Comparison of ENCODE assay signal across 19 cellular contexts in the genomic region with DNA sequence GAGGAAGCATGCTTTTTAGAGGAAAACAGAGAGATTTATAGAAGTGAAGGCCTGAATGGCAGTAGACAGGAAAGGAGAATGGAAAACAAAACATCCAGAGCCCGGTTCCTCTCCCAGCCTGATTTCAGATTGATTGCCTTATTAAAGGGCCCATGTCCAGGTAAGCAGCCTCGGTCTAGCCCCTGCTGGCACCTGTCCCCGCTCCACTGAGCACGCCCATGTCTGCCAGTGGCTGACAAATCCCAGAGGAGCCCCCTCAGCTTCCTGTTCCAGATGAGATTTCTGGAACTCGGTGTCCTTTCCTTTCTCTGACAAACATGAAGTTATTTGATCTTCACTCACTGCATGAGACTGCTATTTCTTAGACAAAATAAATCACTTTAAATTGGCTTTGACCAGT.
DNase-seq lines count a peak whose midpoint lies in the region; ATAC-seq and TF ChIP-seq lines count a peak whose summit lies in the region.
"Had no signal": no experiment of that assay in that cellular context is flagged by ENCODE, and none has a peak within 500 bp of the region (broad histone marks: within the 10 kb centered on the region; RNA-seq: fewer than 3 reads in every experiment).

No MANE protein-coding gene starts in this region.

- no peaks in the 10 kb centered on the region for H3K9me3 ChIP-seq in left ventricle myocardium inferior (replicated peaks)
- H3K9me3 ChIP-seq: pancreas, SJCRH30 had no signal

- no peak overlapping the region for H3K27ac ChIP-seq in left ventricle myocardium inferior (replicated peaks)
- H3K27ac ChIP-seq: SJCRH30 had no signal

- H3K27me3 ChIP-seq in left ventricle myocardium inferior (ENCODE audit: low read depth): no peaks in the 10 kb centered on the region
- H3K27me3 ChIP-seq: pancreas, SJCRH30 had no signal

- H3K4me1 Mint-ChIP-seq in nephron: peaks cover 17% of the 10 kb centered on the region
- H3K4me1 Mint-ChIP-seq: activated CD8-positive, alpha-beta memory T cell treated with anti-CD3 and anti-CD28 coated beads, Interleukin-2, amount 10 ng/mL, durations not matched to agents 7 days and 5 days; stimulated activated naive B cell treated with anti-CD40 and anti-IgM and Interleukin-4, amounts not matched to agents 10 μg/mL and 1 μg/mL and 100 μg/mL, for 72 hours had no signal

- TF ChIP-seq CTCF in left ventricle myocardium inferior (IDR thresholded peaks at IDR 0.05; ENCODE audit: borderline replicate concordance) (no peak), nephron (IDR thresholded peaks at IDR 0.05; ENCODE audit: unreplicated experiment in 3 of 3) (no peak)

- DNase-seq in left ventricle myocardium superior: peak; percentile 41
- DNase-seq in left ventricle myocardium inferior: no peak
- peak; percentile 97 for DNase-seq in NCI-H524 treated with DMSO at 0.1 percent for 48 hours (lab: John Stamatoyannopoulos, UW)
- DNase-seq: activated CD4-positive, CD25-positive, alpha-beta regulatory T cell treated with anti-CD3 and anti-CD28 coated beads, Interleukin-2, amount 50 U/mL, for 72 hours; activated CD8-positive, alpha-beta memory T cell treated with anti-CD3 and anti-CD28 coated beads, Interleukin-2, amount 10 ng/mL, durations not matched to agents 7 days and 5 days; activated effector memory CD4-positive, alpha-beta T cell treated with anti-CD3 and anti-CD28 coated beads, Interleukin-2, amount 50 U/mL, for 16 hours; foreskin melanocyte; HFFc6; KG1; NCI-H2171; SJCRH30; stimulated activated naive B cell treated with anti-CD40 and anti-IgM and Interleukin-4, amounts not matched to agents 10 μg/mL and 1 μg/mL and 100 μg/mL, for 72 hours had no signal

- intact Hi-C loops in left ventricle myocardium superior (cut with micrococcal nuclease) (no loop called here), left ventricle myocardium inferior (cut with micrococcal nuclease) (no loop called here)

- H3K9me3 Mint-ChIP-seq in nephron: peaks cover 3% of the 10 kb centered on the region

- no peaks in the 10 kb centered on the region for H3K36me3 ChIP-seq in left ventricle myocardium inferior
- H3K36me3 ChIP-seq: pancreas, SJCRH30 had no signal

- no peak overlapping the region for H3K4me3 ChIP-seq in left ventricle myocardium inferior
- H3K4me3 ChIP-seq: coronary artery, pancreas, SJCRH30 had no signal

- peak overlapping the region; percentile 89 to 94 (median 90) for H3K27ac Mint-ChIP-seq in nephron
- H3K27ac Mint-ChIP-seq: activated CD8-positive, alpha-beta memory T cell treated with anti-CD3 and anti-CD28 coated beads, Interleukin-2, amount 10 ng/mL, durations not matched to agents 7 days and 5 days; HFFc6; stimulated activated naive B cell treated with anti-CD40 and anti-IgM and Interleukin-4, amounts not matched to agents 10 μg/mL and 1 μg/mL and 100 μg/mL, for 72 hours had no signal

- peaks cover 5% of the 10 kb centered on the region for H3K27me3 Mint-ChIP-seq in nephron (ENCODE audit: low read depth)
- H3K27me3 Mint-ChIP-seq: activated CD8-positive, alpha-beta memory T cell treated with anti-CD3 and anti-CD28 coated beads, Interleukin-2, amount 10 ng/mL, durations not matched to agents 7 days and 5 days; stimulated activated naive B cell treated with anti-CD40 and anti-IgM and Interleukin-4, amounts not matched to agents 10 μg/mL and 1 μg/mL and 100 μg/mL, for 72 hours had no signal

- H3K36me3 Mint-ChIP-seq in nephron (ENCODE audit: low read depth): peaks cover 3% of the 10 kb centered on the region
- H3K36me3 Mint-ChIP-seq: activated CD8-positive, alpha-beta memory T cell treated with anti-CD3 and anti-CD28 coated beads, Interleukin-2, amount 10 ng/mL, durations not matched to agents 7 days and 5 days; stimulated activated naive B cell treated with anti-CD40 and anti-IgM and Interleukin-4, amounts not matched to agents 10 μg/mL and 1 μg/mL and 100 μg/mL, for 72 hours had no signal

- ATAC-seq in left ventricle myocardium superior (peak; percentile 51), HG03439 (IDR thresholded peaks at IDR 0.05; ENCODE audit: unreplicated experiment) (no peak), GM21723 (IDR thresholded peaks at IDR 0.05; ENCODE audit: unreplicated experiment) (no peak), HG02973 (IDR thresholded peaks at IDR 0.05; ENCODE audit: unreplicated experiment) (no peak), HG02759 (IDR thresholded peaks at IDR 0.05; ENCODE audit: unreplicated experiment) (no peak)
- ATAC-seq: activated CD8-positive, alpha-beta memory T cell treated with anti-CD3 and anti-CD28 coated beads, Interleukin-2, amount 10 ng/mL, durations not matched to agents 7 days and 5 days; stimulated activated naive B cell treated with anti-CD40 and anti-IgM and Interleukin-4, amounts not matched to agents 10 μg/mL and 1 μg/mL and 100 μg/mL, for 72 hours had no signal

- H3K4me3 Mint-ChIP-seq in nephron: peak overlapping the region in 1 of 3 experiments; percentile 30
- H3K4me3 Mint-ChIP-seq: activated CD8-positive, alpha-beta memory T cell treated with anti-CD3 and anti-CD28 coated beads, Interleukin-2, amount 10 ng/mL, durations not matched to agents 7 days and 5 days; HFFc6; stimulated activated naive B cell treated with anti-CD40 and anti-IgM and Interleukin-4, amounts not matched to agents 10 μg/mL and 1 μg/mL and 100 μg/mL, for 72 hours had no signal

- no peaks in the 10 kb centered on the region for H3K4me1 ChIP-seq in left ventricle myocardium inferior
- H3K4me1 ChIP-seq: pancreas, SJCRH30 had no signal
